Comparison of ENCODE assay signal across 9 cellular contexts in the genomic region with DNA sequence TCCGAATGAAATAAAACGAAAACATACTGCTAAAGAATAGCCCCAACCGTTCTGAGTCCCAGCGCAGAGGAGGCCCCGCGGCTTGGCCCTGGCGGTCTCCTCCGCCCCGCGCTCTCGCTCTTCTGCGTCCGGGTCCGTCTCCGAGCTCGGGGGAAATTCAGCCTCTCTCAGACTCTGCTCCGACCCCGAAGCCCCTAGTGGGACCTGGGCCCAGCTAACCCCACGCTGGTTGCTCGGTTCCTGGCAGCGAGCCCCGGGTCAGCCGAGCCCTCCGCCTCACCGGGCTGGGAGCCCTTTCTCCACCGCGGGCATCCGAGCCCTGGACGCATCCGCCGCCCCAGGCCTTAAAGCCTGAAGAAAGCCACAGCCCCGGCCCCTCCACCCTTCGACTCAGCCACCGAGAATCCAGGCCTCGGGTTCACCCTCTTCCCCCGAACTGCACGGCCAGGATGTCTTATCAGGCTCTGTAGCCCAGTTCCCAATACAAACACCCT. TPM values are rescaled to one million over a fixed set of nuclear protein-coding genes. Genes with fewer than 3 reads are reported as not detected.
DNase-seq lines count a peak whose midpoint lies in the region; ATAC-seq and TF ChIP-seq lines count a peak whose summit lies in the region.
"Had no signal": no experiment of that assay in that cellular context is flagged by ENCODE, and none has a peak within 500 bp of the region (broad histone marks: within the 10 kb centered on the region; RNA-seq: fewer than 3 reads in every experiment).

No MANE protein-coding gene starts in this region.

- H3K36me3 Mint-ChIP-seq in nephron progenitor cell (ENCODE audit: low read depth), result no peaks in the 10 kb centered on the region

- TF ChIP-seq CTCF in nephron progenitor cell (IDR thresholded peaks at IDR 0.05), result no peak

- no peaks in the 10 kb centered on the region for H3K9me3 Mint-ChIP-seq in nephron progenitor cell

- peaks cover 36% of the 10 kb centered on the region for H3K4me1 Mint-ChIP-seq in nephron progenitor cell

- no peak overlapping the region for H3K27ac Mint-ChIP-seq in nephron progenitor cell

- H3K27me3 Mint-ChIP-seq in nephron progenitor cell (ENCODE audit: low read depth, poor library complexity), result peaks cover 91% of the 10 kb centered on the region

- DNase-seq in AG08395 (ENCODE audit: low spot score) (peak; percentile 44), M059J (ENCODE audit: low read depth) (peak; percentile 50), ecto neural progenitor cell (ENCODE audit: low spot score) (peak; percentile 70), nephron progenitor cell (no peak), OCI-M2 (lab: John Stamatoyannopoulos, UW; ENCODE audit: unreplicated experiment) (no peak), NCI-H510A (lab: John Stamatoyannopoulos, UW) (no peak)

- ATAC-seq in GM21515 (IDR thresholded peaks at IDR 0.05; ENCODE audit: unreplicated experiment) (no peak), GM18861 (IDR thresholded peaks at IDR 0.05; ENCODE audit: unreplicated experiment) (no peak)
- ATAC-seq: K562 had no signal

- peak overlapping the region; percentile 77 for H3K4me3 Mint-ChIP-seq in nephron progenitor cell

RNA-seq across cellular contexts. Expression of a gene that starts 1.2 kb away (rescaled TPM):
- total RNA-seq in M059J (2014; rRNA removed; shearing (Covaris generic)), result 1.4 and 4.9 TPM in 2 replicates

RNA-seq across cellular contexts. Expression of a gene that starts 51.4 kb away (rescaled TPM):
- 0.42 TPM in 1 of 2 replicates, not detected in the other for total RNA-seq in M059J (2014; rRNA removed; shearing (Covaris generic))
- total RNA-seq: K562 had no signal

Comparison
In these comparisons a context has a peak if more than half of its experiments do, and no peak if none do; other contexts are left out.
1. DNase-seq: peak in AG08395 (single experiment), M059J (single experiment) and ecto neural progenitor cell (single experiment); none in nephron progenitor cell (single experiment), OCI-M2 (single experiment) and NCI-H510A (single experiment).